Comparison of ENCODE assay signal across 14 cellular contexts in the genomic region with DNA sequence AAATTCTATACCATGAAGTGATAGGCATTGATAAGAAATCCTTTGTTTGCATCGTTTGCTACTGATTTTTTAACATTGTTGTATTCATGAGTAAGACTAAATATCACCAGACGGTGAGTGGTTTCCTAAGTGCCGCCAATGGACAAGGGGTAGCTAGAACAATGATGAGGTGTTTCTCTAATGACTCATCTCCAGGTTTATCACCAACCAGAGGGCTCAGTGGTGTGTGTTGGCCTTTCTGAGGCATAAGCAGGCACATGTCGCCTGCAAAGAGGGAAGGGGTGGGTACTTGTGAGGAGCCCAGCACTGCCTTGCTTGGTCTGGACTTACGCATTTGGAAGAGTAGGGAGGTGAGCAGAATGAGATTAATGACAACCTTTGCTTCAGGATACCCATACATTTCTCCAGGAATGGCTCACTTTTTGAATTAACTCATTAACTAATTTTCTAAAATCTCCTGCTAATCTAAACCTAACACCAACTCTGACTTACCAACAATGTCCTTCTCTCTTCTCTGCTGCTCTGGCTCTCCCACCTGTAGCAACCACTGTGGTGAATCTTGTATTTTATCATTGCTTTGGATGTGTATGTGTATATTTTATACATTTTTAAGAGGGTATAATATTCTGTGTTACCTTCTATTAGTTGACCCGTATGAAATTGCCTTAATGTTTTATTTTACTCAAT.
A peak's percentile ranks its signal among the peaks of the same experiment; 100 is the strongest.
DNase-seq lines count a peak whose midpoint lies in the region; ATAC-seq, FAIRE-seq and TF ChIP-seq lines count a peak whose summit lies in the region.
"Had no signal": no experiment of that assay in that cellular context is flagged by ENCODE, and none has a peak within 500 bp of the region (broad histone marks: within the 10 kb centered on the region; RNA-seq: fewer than 3 reads in every experiment).

No MANE protein-coding gene starts in this region.

- H3K36me3 ChIP-seq in astrocyte (ENCODE audit: insufficient read depth, low read length) = no peaks in the 10 kb centered on the region
- H3K36me3 ChIP-seq: ovary had no signal

- H3K4me1 ChIP-seq in A549 (peaks cover 49% of the 10 kb centered on the region), astrocyte (ENCODE audit: insufficient read depth, low read length) (peaks cover 28% of the 10 kb centered on the region)

- no peak for TF ChIP-seq RAD21 in A549 (conservative IDR thresholded peaks at IDR 0.05 in 1 of 2, IDR thresholded peaks at IDR 0.05 in 1 of 2)

- peak; percentile 39 to 84 for DNase-seq in A549 (ENCODE audit: low read depth in 1 of 2, low spot score in 1 of 2)
- DNase-seq in HT1080 (ENCODE audit: low read depth) = peak; percentile 97
- DNase-seq in astrocyte (ENCODE audit: low read depth) = peak; percentile 38
- DNase-seq in kidney tubule cell (ENCODE audit: low spot score) = peak; percentile 98
- DNase-seq in stimulated activated CD4-positive, alpha-beta T cell treated with anti-CD3 and anti-CD28 coated beads, Interleukin-2, amount 100 ng/mL, for 24 hours = no peak
- DNase-seq in amygdala (lab: John Stamatoyannopoulos, UW) = no peak
- DNase-seq: activated CD4-positive, alpha-beta T cell treated with anti-CD3 and anti-CD28 coated beads for 1 hour; activated T-cell treated with anti-CD3 and anti-CD28 coated beads, Interleukin-2, amount 50 U/mL, for 24 hours; midbrain; ovary; substantia nigra; T-helper 1 cell had no signal

- peak; percentile 23 for FAIRE-seq in A549 (lab: Jason Lieb, UNC)
- no peak for FAIRE-seq in astrocyte (lab: Jason Lieb, UNC)

- no peak for TF ChIP-seq EP300 in A549 (IDR thresholded peaks at IDR 0.05)

- H3K27ac Mint-ChIP-seq in astrocyte (ENCODE audit: unreplicated experiment) = no peak overlapping the region
- H3K27ac Mint-ChIP-seq: activated T-cell treated with anti-CD3 and anti-CD28 coated beads, Interleukin-2, amount 50 U/mL, for 24 hours had no signal

- no peaks in the 10 kb centered on the region for H4K20me1 ChIP-seq in astrocyte (ENCODE audit: insufficient read depth, low read length)

- no peaks in the 10 kb centered on the region for H3K27me3 ChIP-seq in astrocyte (ENCODE audit: insufficient read depth, low read length)
- H3K27me3 ChIP-seq: ovary had no signal

- no peak for TF ChIP-seq POLR2A in A549 (IDR thresholded peaks at IDR 0.05; ENCODE audit: low read length)

- no peaks in the 10 kb centered on the region for H3K79me2 ChIP-seq in astrocyte (ENCODE audit: insufficient read depth, low read length)

- WGBS in A549 (ENCODE audit: missing lambda C conversion rate) = 31% methylated on average over 6 of the region's 6 CpGs

- no peak overlapping the region for H3K4me3 Mint-ChIP-seq in astrocyte (ENCODE audit: unreplicated experiment)
- H3K4me3 Mint-ChIP-seq: activated T-cell treated with anti-CD3 and anti-CD28 coated beads, Interleukin-2, amount 50 U/mL, for 24 hours had no signal

- peaks cover 23% of the 10 kb centered on the region for H3K4me1 Mint-ChIP-seq in astrocyte (ENCODE audit: low read depth, unreplicated experiment)

- TF ChIP-seq CTCF in A549 (IDR thresholded peaks at IDR 0.05) (no peak), astrocyte (IDR thresholded peaks at IDR 0.05; ENCODE audit: insufficient read depth, low read depth, low read length) (no peak)

- no peak overlapping the region for H2AFZ ChIP-seq in astrocyte (ENCODE audit: low read depth, low read length)

- H3K4me3 ChIP-seq in A549 (no peak overlapping the region), astrocyte (ENCODE audit: insufficient read depth, low read depth, low read length) (no peak overlapping the region)
- H3K4me3 ChIP-seq: ovary had no signal

- ATAC-seq in A549 (peak; percentile 21 to 39; a peak in 3 of 6 replicates), GM19324 (IDR thresholded peaks at IDR 0.05; ENCODE audit: low FRiP score, unreplicated experiment) (no peak), GM21526 (IDR thresholded peaks at IDR 0.05; ENCODE audit: low FRiP score, unreplicated experiment) (no peak)

- H3K9me3 Mint-ChIP-seq in astrocyte (ENCODE audit: unreplicated experiment) = peaks cover 2% of the 10 kb centered on the region
- H3K9me3 Mint-ChIP-seq: activated T-cell treated with anti-CD3 and anti-CD28 coated beads, Interleukin-2, amount 50 U/mL, for 24 hours had no signal

- H3K9me3 ChIP-seq in A549 (no peaks in the 10 kb centered on the region), astrocyte (ENCODE audit: insufficient read depth, low read depth, low read length) (no peaks in the 10 kb centered on the region)
- H3K9me3 ChIP-seq: ovary had no signal

- H3K27ac ChIP-seq in A549 = peak overlapping the region; percentile 94 to 97
- peak overlapping the region; percentile 85 for H3K27ac ChIP-seq in astrocyte (ENCODE audit: low read depth, low read length)
- H3K27ac ChIP-seq: ovary had no signal

- no peaks in the 10 kb centered on the region for H3K27me3 Mint-ChIP-seq in astrocyte (ENCODE audit: low read depth, unreplicated experiment)
- H3K27me3 Mint-ChIP-seq: activated T-cell treated with anti-CD3 and anti-CD28 coated beads, Interleukin-2, amount 50 U/mL, for 24 hours had no signal

- CTCF ChIA-PET in A549 (lab: Yijun Ruan, JAX) = interaction anchor here (1.7 kb wide), 1 partner anchor 22 kb away, joined by 3 read pairs; no protein-coding TSS in a partner anchor

- H3K4me2 ChIP-seq in A549 (peak overlapping the region; percentile 84), astrocyte (ENCODE audit: low read length) (peak overlapping the region; percentile 68)

- POLR2A ChIA-PET in A549 (lab: Yijun Ruan, JAX) = no interaction called here

- no peak overlapping the region for H3K9ac ChIP-seq in astrocyte (ENCODE audit: low read length)

- no peaks in the 10 kb centered on the region for H3K36me3 Mint-ChIP-seq in astrocyte (ENCODE audit: low read depth, unreplicated experiment)

TF ChIP-seq in A549, 52 proteins besides CTCF, POLR2A, EP300 and RAD21:
- TF ChIP-seq GATA3 (IDR thresholded peaks at IDR 0.05; ENCODE audit: borderline replicate concordance) (peak; percentile 37; the same call in 1 of the 2 replicates), FOSL2 (IDR thresholded peaks at IDR 0.05) (peak; percentile 67), FOSL2 (CRISPR knock-in tag; IDR thresholded peaks at IDR 0.05) (peak; percentile 82), JUNB (IDR thresholded peaks at IDR 0.05) (peak; percentile 47; the same call in 1 of the 2 replicates), HEYL (CRISPR knock-in tag; IDR thresholded peaks at IDR 0.05) (no peak), HOXB5 (CRISPR knock-in tag; IDR thresholded peaks at IDR 0.05) (no peak), EHMT2 (IDR thresholded peaks at IDR 0.05; ENCODE audit: low read depth) (no peak)
- TF ChIP-seq, protein P1, sequence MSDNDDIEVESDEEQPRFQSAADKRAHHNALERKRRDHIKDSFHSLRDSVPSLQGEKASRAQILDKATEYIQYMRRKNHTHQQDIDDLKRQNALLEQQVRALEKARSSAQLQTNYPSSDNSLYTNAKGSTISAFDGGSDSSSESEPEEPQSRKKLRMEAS (IDR thresholded peaks at IDR 0.05) = peak; percentile 85

Comparison
In these comparisons a context has a peak if more than half of its experiments do, and no peak if none do; other contexts are left out.
1. ATAC-seq: peak in A549 (2 of 2); none in GM19324 (single experiment) and GM21526 (single experiment).
2. DNase-seq: peak in A549 (2 of 2), HT1080 (single experiment), astrocyte (single experiment) and kidney tubule cell (single experiment); none in stimulated activated CD4-positive, alpha-beta T cell treated with anti-CD3 and anti-CD28 coated beads, Interleukin-2, amount 100 ng/mL, for 24 hours (0 of 2) and amygdala (0 of 56).